10 cellular contexts compared by ENCODE assay signal in genomic region chr17:82215095-82215971, GRCh38. TPM values are rescaled to one million over a fixed set of nuclear protein-coding genes. Genes with fewer than 3 reads are reported as not detected.
DNase-seq lines count a peak whose midpoint lies in the region; ATAC-seq and TF ChIP-seq lines count a peak whose summit lies in the region.
"Had no signal": no experiment of that assay in that cellular context is flagged by ENCODE, and none has a peak within 500 bp of the region (broad histone marks: within the 10 kb centered on the region; RNA-seq: fewer than 3 reads in every experiment).

No MANE protein-coding gene starts in this region.

- H3K27ac Mint-ChIP-seq in T-helper 2 cell treated with Interferon-gamma antibody and Interleukin-4, amounts not matched to agents 5 μg/mL and 100 μg/mL, for 36 hours, result peak overlapping the region; percentile 67
- peak overlapping the region; percentile 87 to 95 for H3K27ac Mint-ChIP-seq in effector memory CD8-positive, alpha-beta T cell

- no peak overlapping the region for H3K4me3 ChIP-seq in smooth muscle cell

- H3F3A ChIP-seq in smooth muscle cell (ENCODE audit: low read depth), result peaks cover 8% of the 10 kb centered on the region

- H3K9me3 ChIP-seq in smooth muscle cell (replicated peaks; ENCODE audit: low read depth), result no peaks in the 10 kb centered on the region

- no peaks in the 10 kb centered on the region for H4K20me1 ChIP-seq in smooth muscle cell (ENCODE audit: low read depth)

- no peak for ATAC-seq in effector memory CD8-positive, alpha-beta T cell (replicated peaks)
- ATAC-seq in GM21367 (IDR thresholded peaks at IDR 0.05; ENCODE audit: unreplicated experiment), result no peak

- peaks cover 23% of the 10 kb centered on the region for H3K4me1 Mint-ChIP-seq in T-helper 2 cell treated with Interferon-gamma antibody and Interleukin-4, amounts not matched to agents 5 μg/mL and 100 μg/mL, for 36 hours (ENCODE audit: low read depth)
- peaks cover 30 to 31% of the 10 kb centered on the region in 2 donors for H3K4me1 Mint-ChIP-seq in effector memory CD8-positive, alpha-beta T cell (ENCODE audit: low read depth in 2 of 2)

- no peaks in the 10 kb centered on the region for H3K9me3 Mint-ChIP-seq in T-helper 2 cell treated with Interferon-gamma antibody and Interleukin-4, amounts not matched to agents 5 μg/mL and 100 μg/mL, for 36 hours
- no peaks in the 10 kb centered on the region for H3K9me3 Mint-ChIP-seq in effector memory CD8-positive, alpha-beta T cell

- TF ChIP-seq CTCF in smooth muscle cell (IDR thresholded peaks at IDR 0.05; ENCODE audit: borderline replicate concordance, insufficient read depth, poor library complexity, severe bottlenecking), result no peak

- no peak overlapping the region for H3K4me2 ChIP-seq in smooth muscle cell

- no peaks in the 10 kb centered on the region for H3K27me3 Mint-ChIP-seq in T-helper 2 cell treated with Interferon-gamma antibody and Interleukin-4, amounts not matched to agents 5 μg/mL and 100 μg/mL, for 36 hours (ENCODE audit: low read depth)
- H3K27me3 Mint-ChIP-seq in effector memory CD8-positive, alpha-beta T cell, result no peaks in the 10 kb centered on the region

- H3K79me2 ChIP-seq in smooth muscle cell (ENCODE audit: low read depth), result peaks cover 23% of the 10 kb centered on the region

- no peaks in the 10 kb centered on the region for H3K36me3 ChIP-seq in smooth muscle cell (ENCODE audit: low read depth)

- no peak overlapping the region for H2AFZ ChIP-seq in smooth muscle cell (ENCODE audit: low read depth)

- H3K36me3 Mint-ChIP-seq in T-helper 2 cell treated with Interferon-gamma antibody and Interleukin-4, amounts not matched to agents 5 μg/mL and 100 μg/mL, for 36 hours (ENCODE audit: low read depth), result no peaks in the 10 kb centered on the region
- peaks cover 28% of the 10 kb centered on the region for H3K36me3 Mint-ChIP-seq in effector memory CD8-positive, alpha-beta T cell (ENCODE audit: insufficient read depth)

- DNase-seq in T-helper 2 cell treated with Interferon-gamma antibody and Interleukin-4, amounts not matched to agents 5 μg/mL and 100 μg/mL, for 36 hours (ENCODE audit: low spot score), result no peak
- no peak for DNase-seq in T-helper 2 cell
- DNase-seq in NOMO-1 treated with DMSO at 0.1 percent for 48 hours (lab: John Stamatoyannopoulos, UW; ENCODE audit: unreplicated experiment), result peak; percentile 77
- DNase-seq in effector memory CD8-positive, alpha-beta T cell, result no peak
- DNase-seq in smooth muscle cell (lab: John Stamatoyannopoulos, UW; ENCODE audit: unreplicated experiment), result no peak
- DNase-seq in NCI-H2081 treated with DMSO at 0.1 percent for 48 hours (lab: John Stamatoyannopoulos, UW), result no peak
- no peak for DNase-seq in NAMALWA (ENCODE audit: low spot score)
- DNase-seq: DMS153, NCI-H524 treated with DMSO at 0.1 percent for 48 hours had no signal

- H3K9ac ChIP-seq in smooth muscle cell (ENCODE audit: low read depth), result no peak overlapping the region

- WGBS in smooth muscle cell (ENCODE audit: low lambda C conversion rate), result 66% methylated on average over 15 of the region's 25 CpGs

- H3K4me3 Mint-ChIP-seq in T-helper 2 cell treated with Interferon-gamma antibody and Interleukin-4, amounts not matched to agents 5 μg/mL and 100 μg/mL, for 36 hours, result no peak overlapping the region
- H3K4me3 Mint-ChIP-seq in effector memory CD8-positive, alpha-beta T cell, result peak overlapping the region; percentile 58 to 77

- peak overlapping the region; percentile 97 for H3K27ac ChIP-seq in smooth muscle cell (ENCODE audit: low read depth)

- H3K4me1 ChIP-seq in smooth muscle cell (ENCODE audit: low read depth), result peaks cover 18% of the 10 kb centered on the region

- H3K27me3 ChIP-seq in smooth muscle cell (ENCODE audit: low read depth), result no peaks in the 10 kb centered on the region

RNA-seq across cellular contexts. Expression of gene CCDC57, which starts 2.7 kb away (rescaled TPM):
- 11.4 and 18.3 TPM in 2 replicates for total RNA-seq in smooth muscle cell
- polyA plus RNA-seq in smooth muscle cell, result 23.1 and 34.6 TPM in 2 replicates

RNA-seq across cellular contexts. Expression of gene SLC16A3, which starts 13.5 kb away (rescaled TPM):
- 151 and 180 TPM in 2 replicates for total RNA-seq in smooth muscle cell
- polyA plus RNA-seq in smooth muscle cell, result 83.3 and 96.1 TPM in 2 replicates

RNA-seq across cellular contexts. Expression of gene CSNK1D, which starts 58.2 kb away (rescaled TPM):
- 51.6 and 75.3 TPM in 2 replicates for total RNA-seq in smooth muscle cell
- 135 and 172 TPM in 2 replicates for polyA plus RNA-seq in smooth muscle cell
